In genomic region chr2:212227755-212228154, GRCh38 we compare ENCODE assay signal across 8 cellular contexts.
A peak's percentile ranks its signal among the peaks of the same experiment; 100 is the strongest.
DNase-seq lines count a peak whose midpoint lies in the region; ATAC-seq and TF ChIP-seq lines count a peak whose summit lies in the region.

No MANE protein-coding gene starts in this region.

- no peaks in the 10 kb centered on the region for H3K27me3 Mint-ChIP-seq in WTC11 (ENCODE audit: low read depth)

- H3K36me3 Mint-ChIP-seq in WTC11, result no peaks in the 10 kb centered on the region

- H3K27ac Mint-ChIP-seq in WTC11, result no peak overlapping the region

- no peak for TF ChIP-seq CTCF in WTC11 (IDR thresholded peaks at IDR 0.05)

- CTCF ChIA-PET in WTC11 (lab: Charles Lee), result interaction anchor here (1.3 kb wide), 1 partner anchor 22 kb away, joined by 3 read pairs; no protein-coding TSS in a partner anchor

- POLR2A ChIA-PET in WTC11 (lab: Charles Lee), result no interaction called here

- no peaks in the 10 kb centered on the region for H3K4me1 Mint-ChIP-seq in WTC11

- no peak for ATAC-seq in GM19395 (IDR thresholded peaks at IDR 0.05; ENCODE audit: unreplicated experiment)
- ATAC-seq in GM21825 (IDR thresholded peaks at IDR 0.05; ENCODE audit: unreplicated experiment), result no peak
- no peak for ATAC-seq in GM19455 (IDR thresholded peaks at IDR 0.05; ENCODE audit: unreplicated experiment)
- ATAC-seq in WTC11, result no peak

- H3K4me3 Mint-ChIP-seq in WTC11, result no peak overlapping the region

- H3K9me3 Mint-ChIP-seq in WTC11, result no peaks in the 10 kb centered on the region

- peak; percentile 44 for DNase-seq in HT-29 (ENCODE audit: low spot score)
- peak; percentile 91 for DNase-seq in NCI-H69 (lab: John Stamatoyannopoulos, UW)
- DNase-seq in fibroblast of gingiva (ENCODE audit: low read depth), result peak; percentile 91
- peak; percentile 64 for DNase-seq in superior temporal gyrus (ENCODE audit: extremely low spot score)
- no peak for DNase-seq in WTC11 (ENCODE audit: low spot score)

TF ChIP-seq in WTC11, 78 proteins besides CTCF, POLR2A, EP300 and RAD21:
- no peak for TF ChIP-seq MYBL2 (CRISPR knock-in tag; IDR thresholded peaks at IDR 0.05)
- TF ChIP-seq CBFB (CRISPR knock-in tag; IDR thresholded peaks at IDR 0.05; ENCODE audit: low read depth), result no peak
- TF ChIP-seq FOXJ3 (CRISPR knock-in tag; IDR thresholded peaks at IDR 0.05; ENCODE audit: borderline replicate concordance), result no peak
- TF ChIP-seq PRRX2 (CRISPR knock-in tag; IDR thresholded peaks at IDR 0.05), result no peak
- TF ChIP-seq ZNF219 (CRISPR knock-in tag; IDR thresholded peaks at IDR 0.05; ENCODE audit: borderline replicate concordance), result no peak
- TF ChIP-seq ZNF532 (CRISPR knock-in tag; IDR thresholded peaks at IDR 0.05; ENCODE audit: borderline replicate concordance), result no peak
- TF ChIP-seq ZNF138 (CRISPR knock-in tag; conservative IDR thresholded peaks at IDR 0.05), result no peak
- no peak for TF ChIP-seq ZNF425 (CRISPR knock-in tag; conservative IDR thresholded peaks at IDR 0.05)
- no peak for TF ChIP-seq IRF2 (CRISPR knock-in tag; IDR thresholded peaks at IDR 0.05; ENCODE audit: borderline replicate concordance, low read depth)
- TF ChIP-seq TP53 (CRISPR knock-in tag; IDR thresholded peaks at IDR 0.05), result no peak
- TF ChIP-seq NR1H2 (CRISPR knock-in tag; IDR thresholded peaks at IDR 0.05), result no peak
- TF ChIP-seq NR3C1 (CRISPR knock-in tag; conservative IDR thresholded peaks at IDR 0.05; ENCODE audit: low read depth), result no peak
- TF ChIP-seq ATF1 (CRISPR knock-in tag; IDR thresholded peaks at IDR 0.05), result no peak
- TF ChIP-seq ATF2 (CRISPR knock-in tag; IDR thresholded peaks at IDR 0.05; ENCODE audit: borderline replicate concordance, low read depth), result no peak
- TF ChIP-seq OVOL2 (CRISPR knock-in tag; IDR thresholded peaks at IDR 0.05; ENCODE audit: borderline replicate concordance), result no peak
- TF ChIP-seq USF2 (CRISPR knock-in tag; IDR thresholded peaks at IDR 0.05), result no peak
- TF ChIP-seq SMAD3 (CRISPR knock-in tag; IDR thresholded peaks at IDR 0.05; ENCODE audit: borderline replicate concordance), result no peak
TF ChIP-seq in WTC11: peak in this region for 0.
